ENCODE assay signal across 1 cellular context in the genomic region with DNA sequence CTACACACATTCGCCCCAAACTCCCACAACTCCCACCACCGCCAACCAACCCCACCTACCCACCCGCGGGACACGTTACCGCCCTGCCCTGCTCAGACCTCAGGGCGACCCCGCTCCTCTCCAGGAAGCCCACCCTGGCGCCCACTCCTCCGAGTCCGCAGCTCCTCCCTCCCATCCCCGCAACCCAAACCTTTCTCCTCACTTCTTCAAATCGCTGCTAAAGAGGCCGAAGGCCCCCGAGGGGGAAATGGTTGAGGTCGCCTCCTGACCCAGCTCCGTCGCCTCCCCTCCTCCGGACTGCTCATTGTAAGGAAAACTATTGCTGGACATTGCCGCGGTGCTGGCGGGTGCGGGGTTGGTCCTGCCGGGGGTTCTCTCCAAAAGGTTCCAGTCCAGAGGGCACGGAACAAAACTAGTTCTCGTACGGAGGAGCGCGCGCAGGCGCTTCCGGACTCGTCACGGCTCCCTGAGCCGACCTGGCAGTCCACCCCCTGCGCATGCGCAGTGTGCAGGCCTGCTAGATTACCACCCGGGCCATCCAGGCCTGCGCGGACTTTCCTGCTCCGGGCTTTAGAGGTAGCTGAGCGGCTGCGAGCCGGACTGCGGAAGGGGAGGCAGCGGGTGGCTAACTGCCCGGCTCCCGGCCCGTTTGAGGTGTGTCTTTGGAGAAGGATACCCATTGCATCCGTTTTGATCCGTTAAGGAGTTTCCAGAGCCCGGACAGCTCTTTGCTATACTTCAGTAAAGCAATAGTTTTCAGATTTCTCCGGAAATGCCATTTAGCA.
A peak's percentile ranks its signal among the peaks of the same experiment; 100 is the strongest.
TF ChIP-seq lines count a peak whose summit lies in the region.

A gene with protein sequence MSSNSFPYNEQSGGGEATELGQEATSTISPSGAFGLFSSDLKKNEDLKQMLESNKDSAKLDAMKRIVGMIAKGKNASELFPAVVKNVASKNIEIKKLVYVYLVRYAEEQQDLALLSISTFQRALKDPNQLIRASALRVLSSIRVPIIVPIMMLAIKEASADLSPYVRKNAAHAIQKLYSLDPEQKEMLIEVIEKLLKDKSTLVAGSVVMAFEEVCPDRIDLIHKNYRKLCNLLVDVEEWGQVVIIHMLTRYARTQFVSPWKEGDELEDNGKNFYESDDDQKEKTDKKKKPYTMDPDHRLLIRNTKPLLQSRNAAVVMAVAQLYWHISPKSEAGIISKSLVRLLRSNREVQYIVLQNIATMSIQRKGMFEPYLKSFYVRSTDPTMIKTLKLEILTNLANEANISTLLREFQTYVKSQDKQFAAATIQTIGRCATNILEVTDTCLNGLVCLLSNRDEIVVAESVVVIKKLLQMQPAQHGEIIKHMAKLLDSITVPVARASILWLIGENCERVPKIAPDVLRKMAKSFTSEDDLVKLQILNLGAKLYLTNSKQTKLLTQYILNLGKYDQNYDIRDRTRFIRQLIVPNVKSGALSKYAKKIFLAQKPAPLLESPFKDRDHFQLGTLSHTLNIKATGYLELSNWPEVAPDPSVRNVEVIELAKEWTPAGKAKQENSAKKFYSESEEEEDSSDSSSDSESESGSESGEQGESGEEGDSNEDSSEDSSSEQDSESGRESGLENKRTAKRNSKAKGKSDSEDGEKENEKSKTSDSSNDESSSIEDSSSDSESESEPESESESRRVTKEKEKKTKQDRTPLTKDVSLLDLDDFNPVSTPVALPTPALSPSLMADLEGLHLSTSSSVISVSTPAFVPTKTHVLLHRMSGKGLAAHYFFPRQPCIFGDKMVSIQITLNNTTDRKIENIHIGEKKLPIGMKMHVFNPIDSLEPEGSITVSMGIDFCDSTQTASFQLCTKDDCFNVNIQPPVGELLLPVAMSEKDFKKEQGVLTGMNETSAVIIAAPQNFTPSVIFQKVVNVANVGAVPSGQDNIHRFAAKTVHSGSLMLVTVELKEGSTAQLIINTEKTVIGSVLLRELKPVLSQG (minus strand): TSS at position 449 of the 785 bp plus-strand sequence. CDS start 119 bp downstream, at position 330.

TF ChIP-seq in HepG2, 621 proteins besides CTCF, POLR2A, EP300 and RAD21 (continued from another document and continues in another):
- TF ChIP-seq, protein P1, sequence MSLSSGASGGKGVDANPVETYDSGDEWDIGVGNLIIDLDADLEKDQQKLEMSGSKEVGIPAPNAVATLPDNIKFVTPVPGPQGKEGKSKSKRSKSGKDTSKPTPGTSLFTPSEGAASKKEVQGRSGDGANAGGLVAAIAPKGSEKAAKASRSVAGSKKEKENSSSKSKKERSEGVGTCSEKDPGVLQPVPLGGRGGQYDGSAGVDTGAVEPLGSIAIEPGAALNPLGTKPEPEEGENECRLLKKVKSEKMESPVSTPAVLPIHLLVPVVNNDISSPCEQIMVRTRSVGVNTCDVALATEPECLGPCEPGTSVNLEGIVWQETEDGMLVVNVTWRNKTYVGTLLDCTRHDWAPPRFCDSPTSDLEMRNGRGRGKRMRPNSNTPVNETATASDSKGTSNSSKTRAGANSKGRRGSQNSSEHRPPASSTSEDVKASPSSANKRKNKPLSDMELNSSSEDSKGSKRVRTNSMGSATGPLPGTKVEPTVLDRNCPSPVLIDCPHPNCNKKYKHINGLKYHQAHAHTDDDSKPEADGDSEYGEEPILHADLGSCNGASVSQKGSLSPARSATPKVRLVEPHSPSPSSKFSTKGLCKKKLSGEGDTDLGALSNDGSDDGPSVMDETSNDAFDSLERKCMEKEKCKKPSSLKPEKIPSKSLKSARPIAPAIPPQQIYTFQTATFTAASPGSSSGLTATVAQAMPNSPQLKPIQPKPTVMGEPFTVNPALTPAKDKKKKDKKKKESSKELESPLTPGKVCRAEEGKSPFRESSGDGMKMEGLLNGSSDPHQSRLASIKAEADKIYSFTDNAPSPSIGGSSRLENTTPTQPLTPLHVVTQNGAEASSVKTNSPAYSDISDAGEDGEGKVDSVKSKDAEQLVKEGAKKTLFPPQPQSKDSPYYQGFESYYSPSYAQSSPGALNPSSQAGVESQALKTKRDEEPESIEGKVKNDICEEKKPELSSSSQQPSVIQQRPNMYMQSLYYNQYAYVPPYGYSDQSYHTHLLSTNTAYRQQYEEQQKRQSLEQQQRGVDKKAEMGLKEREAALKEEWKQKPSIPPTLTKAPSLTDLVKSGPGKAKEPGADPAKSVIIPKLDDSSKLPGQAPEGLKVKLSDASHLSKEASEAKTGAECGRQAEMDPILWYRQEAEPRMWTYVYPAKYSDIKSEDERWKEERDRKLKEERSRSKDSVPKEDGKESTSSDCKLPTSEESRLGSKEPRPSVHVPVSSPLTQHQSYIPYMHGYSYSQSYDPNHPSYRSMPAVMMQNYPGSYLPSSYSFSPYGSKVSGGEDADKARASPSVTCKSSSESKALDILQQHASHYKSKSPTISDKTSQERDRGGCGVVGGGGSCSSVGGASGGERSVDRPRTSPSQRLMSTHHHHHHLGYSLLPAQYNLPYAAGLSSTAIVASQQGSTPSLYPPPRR (CRISPR knock-in tag; IDR thresholded peaks at IDR 0.05; ENCODE audit: borderline replicate concordance) = no peak
- 0 out of 2 replicates have a peak, but pooled peaks have one; percentile 17 for TF ChIP-seq RCOR2 (CRISPR knock-in tag; IDR thresholded peaks at IDR 0.05)
- TF ChIP-seq ZNF549 (CRISPR knock-in tag; IDR thresholded peaks at IDR 0.05) = no peak
- TF ChIP-seq FIP1L1 (IDR thresholded peaks at IDR 0.05; ENCODE audit: borderline replicate concordance, insufficient read depth, low read depth, low read length) = no peak
- TF ChIP-seq, protein P2, sequence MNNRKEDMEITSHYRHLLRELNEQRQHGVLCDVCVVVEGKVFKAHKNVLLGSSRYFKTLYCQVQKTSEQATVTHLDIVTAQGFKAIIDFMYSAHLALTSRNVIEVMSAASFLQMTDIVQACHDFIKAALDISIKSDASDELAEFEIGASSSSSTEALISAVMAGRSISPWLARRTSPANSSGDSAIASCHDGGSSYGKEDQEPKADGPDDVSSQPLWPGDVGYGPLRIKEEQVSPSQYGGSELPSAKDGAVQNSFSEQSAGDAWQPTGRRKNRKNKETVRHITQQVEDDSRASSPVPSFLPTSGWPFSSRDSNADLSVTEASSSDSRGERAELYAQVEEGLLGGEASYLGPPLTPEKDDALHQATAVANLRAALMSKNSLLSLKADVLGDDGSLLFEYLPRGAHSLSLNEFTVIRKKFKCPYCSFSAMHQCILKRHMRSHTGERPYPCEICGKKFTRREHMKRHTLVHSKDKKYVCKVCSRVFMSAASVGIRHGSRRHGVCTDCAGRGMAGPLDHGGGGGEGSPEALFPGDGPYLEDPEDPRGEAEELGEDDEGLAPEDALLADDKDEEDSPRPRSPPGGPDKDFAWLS (CRISPR knock-in tag; IDR thresholded peaks at IDR 0.05; ENCODE audit: borderline replicate concordance) = no peak
- TF ChIP-seq, protein P3, sequence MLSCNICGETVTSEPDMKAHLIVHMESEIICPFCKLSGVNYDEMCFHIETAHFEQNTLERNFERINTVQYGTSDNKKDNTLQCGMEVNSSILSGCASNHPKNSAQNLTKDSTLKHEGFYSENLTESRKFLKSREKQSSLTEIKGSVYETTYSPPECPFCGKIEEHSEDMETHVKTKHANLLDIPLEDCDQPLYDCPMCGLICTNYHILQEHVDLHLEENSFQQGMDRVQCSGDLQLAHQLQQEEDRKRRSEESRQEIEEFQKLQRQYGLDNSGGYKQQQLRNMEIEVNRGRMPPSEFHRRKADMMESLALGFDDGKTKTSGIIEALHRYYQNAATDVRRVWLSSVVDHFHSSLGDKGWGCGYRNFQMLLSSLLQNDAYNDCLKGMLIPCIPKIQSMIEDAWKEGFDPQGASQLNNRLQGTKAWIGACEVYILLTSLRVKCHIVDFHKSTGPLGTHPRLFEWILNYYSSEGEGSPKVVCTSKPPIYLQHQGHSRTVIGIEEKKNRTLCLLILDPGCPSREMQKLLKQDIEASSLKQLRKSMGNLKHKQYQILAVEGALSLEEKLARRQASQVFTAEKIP (CRISPR knock-in tag; IDR thresholded peaks at IDR 0.05; ENCODE audit: borderline replicate concordance) = no peak
- TF ChIP-seq RBFOX2 (IDR thresholded peaks at IDR 0.05; ENCODE audit: low read depth, low read length) = peak; percentile 79
- 0 out of 2 replicates have a peak, but pooled peaks have one; percentile 77 for TF ChIP-seq ZNF878 (CRISPR knock-in tag; IDR thresholded peaks at IDR 0.05)
- TF ChIP-seq U2AF1 (optimal IDR thresholded peaks at IDR 0.05; ENCODE audit: low read depth, low read length) = no peak
- peak; percentile 89 for TF ChIP-seq GABPB1 (CRISPR knock-in tag; IDR thresholded peaks at IDR 0.05)
- TF ChIP-seq ZNF292 (CRISPR knock-in tag; IDR thresholded peaks at IDR 0.05; ENCODE audit: borderline replicate concordance, low read depth) = peak; percentile 50; the same call in 1 of the 2 replicates
- TF ChIP-seq, protein P4, sequence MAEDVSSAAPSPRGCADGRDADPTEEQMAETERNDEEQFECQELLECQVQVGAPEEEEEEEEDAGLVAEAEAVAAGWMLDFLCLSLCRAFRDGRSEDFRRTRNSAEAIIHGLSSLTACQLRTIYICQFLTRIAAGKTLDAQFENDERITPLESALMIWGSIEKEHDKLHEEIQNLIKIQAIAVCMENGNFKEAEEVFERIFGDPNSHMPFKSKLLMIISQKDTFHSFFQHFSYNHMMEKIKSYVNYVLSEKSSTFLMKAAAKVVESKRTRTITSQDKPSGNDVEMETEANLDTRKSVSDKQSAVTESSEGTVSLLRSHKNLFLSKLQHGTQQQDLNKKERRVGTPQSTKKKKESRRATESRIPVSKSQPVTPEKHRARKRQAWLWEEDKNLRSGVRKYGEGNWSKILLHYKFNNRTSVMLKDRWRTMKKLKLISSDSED (CRISPR knock-in tag; IDR thresholded peaks at IDR 0.05) = no peak
- no peak for TF ChIP-seq JARID2 (CRISPR knock-in tag; IDR thresholded peaks at IDR 0.05; ENCODE audit: insufficient replicate concordance)
- no peak for TF ChIP-seq GTF3A (CRISPR knock-in tag; conservative IDR thresholded peaks at IDR 0.05)
- TF ChIP-seq, protein P5, sequence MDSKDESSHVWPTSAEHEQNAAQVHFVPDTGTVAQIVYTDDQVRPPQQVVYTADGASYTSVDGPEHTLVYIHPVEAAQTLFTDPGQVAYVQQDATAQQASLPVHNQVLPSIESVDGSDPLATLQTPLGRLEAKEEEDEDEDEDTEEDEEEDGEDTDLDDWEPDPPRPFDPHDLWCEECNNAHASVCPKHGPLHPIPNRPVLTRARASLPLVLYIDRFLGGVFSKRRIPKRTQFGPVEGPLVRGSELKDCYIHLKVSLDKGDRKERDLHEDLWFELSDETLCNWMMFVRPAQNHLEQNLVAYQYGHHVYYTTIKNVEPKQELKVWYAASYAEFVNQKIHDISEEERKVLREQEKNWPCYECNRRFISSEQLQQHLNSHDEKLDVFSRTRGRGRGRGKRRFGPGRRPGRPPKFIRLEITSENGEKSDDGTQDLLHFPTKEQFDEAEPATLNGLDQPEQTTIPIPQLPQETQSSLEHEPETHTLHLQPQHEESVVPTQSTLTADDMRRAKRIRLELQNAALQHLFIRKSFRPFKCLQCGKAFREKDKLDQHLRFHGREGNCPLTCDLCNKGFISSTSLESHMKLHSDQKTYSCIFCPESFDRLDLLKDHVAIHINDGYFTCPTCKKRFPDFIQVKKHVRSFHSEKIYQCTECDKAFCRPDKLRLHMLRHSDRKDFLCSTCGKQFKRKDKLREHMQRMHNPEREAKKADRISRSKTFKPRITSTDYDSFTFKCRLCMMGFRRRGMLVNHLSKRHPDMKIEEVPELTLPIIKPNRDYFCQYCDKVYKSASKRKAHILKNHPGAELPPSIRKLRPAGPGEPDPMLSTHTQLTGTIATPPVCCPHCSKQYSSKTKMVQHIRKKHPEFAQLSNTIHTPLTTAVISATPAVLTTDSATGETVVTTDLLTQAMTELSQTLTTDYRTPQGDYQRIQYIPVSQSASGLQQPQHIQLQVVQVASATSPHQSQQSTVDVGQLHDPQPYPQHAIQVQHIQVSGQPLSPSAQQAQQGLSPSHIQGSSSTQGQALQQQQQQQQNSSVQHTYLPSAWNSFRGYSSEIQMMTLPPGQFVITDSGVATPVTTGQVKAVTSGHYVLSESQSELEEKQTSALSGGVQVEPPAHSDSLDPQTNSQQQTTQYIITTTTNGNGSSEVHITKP (CRISPR knock-in tag; IDR thresholded peaks at IDR 0.05; ENCODE audit: low read depth) = peak; percentile 86
- TF ChIP-seq GPN1 (CRISPR knock-in tag; IDR thresholded peaks at IDR 0.05; ENCODE audit: borderline replicate concordance) = no peak
- TF ChIP-seq, protein P6, sequence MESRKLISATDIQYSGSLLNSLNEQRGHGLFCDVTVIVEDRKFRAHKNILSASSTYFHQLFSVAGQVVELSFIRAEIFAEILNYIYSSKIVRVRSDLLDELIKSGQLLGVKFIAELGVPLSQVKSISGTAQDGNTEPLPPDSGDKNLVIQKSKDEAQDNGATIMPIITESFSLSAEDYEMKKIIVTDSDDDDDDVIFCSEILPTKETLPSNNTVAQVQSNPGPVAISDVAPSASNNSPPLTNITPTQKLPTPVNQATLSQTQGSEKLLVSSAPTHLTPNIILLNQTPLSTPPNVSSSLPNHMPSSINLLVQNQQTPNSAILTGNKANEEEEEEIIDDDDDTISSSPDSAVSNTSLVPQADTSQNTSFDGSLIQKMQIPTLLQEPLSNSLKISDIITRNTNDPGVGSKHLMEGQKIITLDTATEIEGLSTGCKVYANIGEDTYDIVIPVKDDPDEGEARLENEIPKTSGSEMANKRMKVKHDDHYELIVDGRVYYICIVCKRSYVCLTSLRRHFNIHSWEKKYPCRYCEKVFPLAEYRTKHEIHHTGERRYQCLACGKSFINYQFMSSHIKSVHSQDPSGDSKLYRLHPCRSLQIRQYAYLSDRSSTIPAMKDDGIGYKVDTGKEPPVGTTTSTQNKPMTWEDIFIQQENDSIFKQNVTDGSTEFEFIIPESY (CRISPR knock-in tag; IDR thresholded peaks at IDR 0.05) = peak; percentile 35; the same call in 1 of the 2 replicates
- TF ChIP-seq ZMYM2 (CRISPR knock-in tag; IDR thresholded peaks at IDR 0.05) = no peak; the same call in 1 of the 2 replicates
- TF ChIP-seq SNRNP70 (IDR thresholded peaks at IDR 0.05; ENCODE audit: low read depth, low read length) = no peak
- TF ChIP-seq, protein P7, sequence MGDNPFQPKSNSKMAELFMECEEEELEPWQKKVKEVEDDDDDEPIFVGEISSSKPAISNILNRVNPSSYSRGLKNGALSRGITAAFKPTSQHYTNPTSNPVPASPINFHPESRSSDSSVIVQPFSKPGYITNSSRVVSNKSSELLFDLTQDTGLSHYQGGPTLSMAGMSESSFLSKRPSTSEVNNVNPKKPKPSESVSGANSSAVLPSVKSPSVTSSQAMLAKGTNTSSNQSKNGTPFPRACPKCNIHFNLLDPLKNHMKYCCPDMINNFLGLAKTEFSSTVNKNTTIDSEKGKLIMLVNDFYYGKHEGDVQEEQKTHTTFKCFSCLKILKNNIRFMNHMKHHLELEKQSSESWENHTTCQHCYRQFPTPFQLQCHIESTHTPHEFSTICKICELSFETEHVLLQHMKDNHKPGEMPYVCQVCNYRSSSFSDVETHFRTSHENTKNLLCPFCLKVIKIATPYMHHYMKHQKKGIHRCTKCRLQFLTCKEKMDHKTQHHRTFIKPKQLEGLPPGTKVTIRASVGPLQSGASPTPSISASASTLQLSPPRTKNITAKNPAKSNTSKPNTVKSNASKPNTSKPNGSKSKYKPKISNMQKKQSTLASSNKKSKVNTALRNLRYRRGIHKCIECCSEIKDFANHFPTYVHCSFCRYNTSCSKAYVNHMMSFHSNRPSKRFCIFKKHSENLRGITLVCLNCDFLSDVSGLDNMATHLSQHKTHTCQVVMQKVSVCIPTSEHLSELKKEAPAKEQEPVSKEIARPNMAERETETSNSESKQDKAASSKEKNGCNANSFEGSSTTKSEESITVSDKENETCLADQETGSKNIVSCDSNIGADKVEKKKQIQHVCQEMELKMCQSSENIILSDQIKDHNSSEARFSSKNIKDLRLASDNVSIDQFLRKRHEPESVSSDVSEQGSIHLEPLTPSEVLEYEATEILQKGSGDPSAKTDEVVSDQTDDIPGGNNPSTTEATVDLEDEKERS (CRISPR knock-in tag; IDR thresholded peaks at IDR 0.05) = 0 out of 2 replicates have a peak, but pooled peaks have one; percentile 4
- peak; percentile 82 for TF ChIP-seq SNAI1 (CRISPR knock-in tag; IDR thresholded peaks at IDR 0.05; ENCODE audit: borderline replicate concordance)
- no peak for TF ChIP-seq ZNF75D (CRISPR knock-in tag; IDR thresholded peaks at IDR 0.05; ENCODE audit: borderline replicate concordance)
- no peak for TF ChIP-seq ZNF296 (CRISPR knock-in tag; conservative IDR thresholded peaks at IDR 0.05)
- TF ChIP-seq ZNF33A (CRISPR knock-in tag; IDR thresholded peaks at IDR 0.05; ENCODE audit: borderline replicate concordance) = peak; percentile 86; the same call in 1 of the 2 replicates
- TF ChIP-seq CC2D1A (CRISPR knock-in tag; IDR thresholded peaks at IDR 0.05) = no peak
- peak; percentile 92 for TF ChIP-seq YEATS4 (CRISPR knock-in tag; IDR thresholded peaks at IDR 0.05; ENCODE audit: borderline replicate concordance)
